Comparison of ENCODE assay signal across 15 cellular contexts in the genomic region with DNA sequence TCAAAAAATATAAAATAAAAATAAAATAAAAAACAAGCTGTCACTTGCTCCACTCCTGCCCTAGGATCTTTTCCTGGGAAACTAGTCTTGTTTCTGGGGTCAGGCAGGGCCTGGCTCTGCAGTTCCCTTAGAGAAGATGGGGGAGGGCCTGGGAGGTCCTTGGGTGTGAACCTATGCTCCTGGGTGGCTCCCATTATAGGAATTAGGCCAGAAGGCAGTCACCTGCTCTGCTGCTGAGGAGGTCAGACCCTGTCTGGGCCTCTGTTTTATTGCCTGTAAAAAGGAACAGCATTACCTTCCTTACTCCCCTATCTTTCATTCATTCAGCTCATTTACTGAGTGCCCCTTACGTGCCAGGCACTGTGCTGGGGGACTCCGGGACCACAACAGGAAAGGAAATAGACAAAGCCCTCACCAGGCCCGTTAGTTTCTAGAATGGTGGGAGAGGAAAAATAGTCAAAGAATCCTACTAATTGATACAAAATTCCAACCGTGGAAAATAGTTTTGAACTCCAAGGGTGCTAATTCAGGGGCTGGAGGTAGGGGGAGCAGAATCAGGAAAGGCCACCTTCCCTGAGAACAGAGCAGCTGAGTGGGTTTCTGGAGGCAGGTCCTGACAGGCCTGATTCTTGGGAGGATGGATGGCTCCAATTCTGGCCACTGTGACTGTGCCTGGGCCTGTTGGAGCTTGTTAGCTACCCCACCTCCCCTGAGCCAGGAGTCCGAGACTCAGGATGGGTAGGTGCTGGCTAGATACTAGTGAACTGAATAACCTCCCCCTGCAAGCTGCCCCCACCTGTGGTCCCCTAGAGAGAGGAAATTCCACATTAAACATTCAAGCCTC. TPM values are rescaled to one million over a fixed set of nuclear protein-coding genes. Genes with fewer than 3 reads are reported as not detected.
DNase-seq lines count a peak whose midpoint lies in the region; ATAC-seq and TF ChIP-seq lines count a peak whose summit lies in the region.
"Had no signal": no experiment of that assay in that cellular context is flagged by ENCODE, and none has a peak within 500 bp of the region (broad histone marks: within the 10 kb centered on the region; RNA-seq: fewer than 3 reads in every experiment).

No MANE protein-coding gene starts in this region.

- ATAC-seq in lower lobe of right lung: no peak
- no peak for ATAC-seq in activated CD4-positive, alpha-beta T cell treated with anti-CD3 and anti-CD28 coated beads for 36 hours
- no peak for ATAC-seq in HG03139 (IDR thresholded peaks at IDR 0.05; ENCODE audit: unreplicated experiment)
- ATAC-seq in GM21515 (IDR thresholded peaks at IDR 0.05; ENCODE audit: unreplicated experiment): no peak

- TF ChIP-seq CTCF in VCaP (conservative IDR thresholded peaks at IDR 0.05) (no peak), lower lobe of right lung (IDR thresholded peaks at IDR 0.05) (no peak)

- DNase-seq in DMS 273 treated with DMSO at 0.1 percent for 48 hours (lab: John Stamatoyannopoulos, UW) (peak; percentile 80), lower lobe of right lung (peak; percentile 23)
- no peak for DNase-seq in stimulated activated CD4-positive, alpha-beta T cell treated with anti-CD3 and anti-CD28 coated beads, Interleukin-1b, Interleukin-23, amount 100 ng/mL, for 48 hours
- DNase-seq in activated CD4-positive, alpha-beta T cell treated with anti-CD3 and anti-CD28 coated beads for 36 hours: no peak
- DNase-seq: amygdala, DND-41, HCEC 1CT, left cardiac atrium, SIG-M5 had no signal

- H3K27me3 Mint-ChIP-seq in activated CD4-positive, alpha-beta T cell treated with anti-CD3 and anti-CD28 coated beads for 36 hours: peaks cover 12% of the 10 kb centered on the region

- H3K27ac Mint-ChIP-seq in activated CD4-positive, alpha-beta T cell treated with anti-CD3 and anti-CD28 coated beads for 36 hours: no peak overlapping the region

- H3K27ac ChIP-seq in VCaP (peak overlapping the region; percentile 93; the same call in 1 of the 2 replicates), lower lobe of right lung (no peak overlapping the region)
- H3K27ac ChIP-seq: vagina had no signal

- H3K27me3 ChIP-seq in lower lobe of right lung (ENCODE audit: low read depth): peaks cover 3% of the 10 kb centered on the region
- H3K27me3 ChIP-seq: vagina had no signal

- H3K4me1 Mint-ChIP-seq in activated CD4-positive, alpha-beta T cell treated with anti-CD3 and anti-CD28 coated beads for 36 hours: peaks cover 8% of the 10 kb centered on the region

- CTCF ChIA-PET in activated CD4-positive, alpha-beta T cell treated with anti-CD3 and anti-CD28 coated beads for 36 hours (lab: Charles Lee): interaction anchor here (4.1 kb wide), 1 partner anchor 9 kb away, joined by 26 read pairs; no protein-coding TSS in a partner anchor

- no peak for TF ChIP-seq EP300 in Ishikawa (IDR thresholded peaks at IDR 0.05; ENCODE audit: borderline replicate concordance)

- intact Hi-C loops in lower lobe of right lung (cut with DNase I): no loop called here
- intact Hi-C loops in activated CD4-positive, alpha-beta T cell treated with anti-CD3 and anti-CD28 coated beads for 36 hours (cut with DNase I, micrococcal nuclease): loop anchor here in 1 of 2 experiments (5.0 kb wide), 1 partner anchor 50 kb away; the partner anchor contains the start of gene POLDIP2

- no peaks in the 10 kb centered on the region for H3K9me3 ChIP-seq in lower lobe of right lung
- H3K9me3 ChIP-seq: vagina had no signal

- H3K4me3 Mint-ChIP-seq in activated CD4-positive, alpha-beta T cell treated with anti-CD3 and anti-CD28 coated beads for 36 hours: no peak overlapping the region

- H3K9me3 Mint-ChIP-seq in activated CD4-positive, alpha-beta T cell treated with anti-CD3 and anti-CD28 coated beads for 36 hours (ENCODE audit: low read depth): no peaks in the 10 kb centered on the region

- POLR2A ChIA-PET in activated CD4-positive, alpha-beta T cell treated with anti-CD3 and anti-CD28 coated beads for 36 hours (lab: Charles Lee): no interaction called here

- no peak overlapping the region for H3K4me3 ChIP-seq in lower lobe of right lung

- H3K4me1 ChIP-seq in lower lobe of right lung: peaks cover 36% of the 10 kb centered on the region

- peaks cover 9% of the 10 kb centered on the region for H3K36me3 ChIP-seq in lower lobe of right lung
- H3K36me3 ChIP-seq: vagina had no signal

- no peaks in the 10 kb centered on the region for H3K36me3 Mint-ChIP-seq in activated CD4-positive, alpha-beta T cell treated with anti-CD3 and anti-CD28 coated beads for 36 hours (ENCODE audit: low read depth)

- no peak for TF ChIP-seq RAD21 in Ishikawa (IDR thresholded peaks at IDR 0.05; ENCODE audit: low read depth)

TF ChIP-seq in Ishikawa, 13 proteins besides CTCF, POLR2A, EP300 and RAD21:
- TF ChIP-seq MAX (IDR thresholded peaks at IDR 0.05) (no peak), TEAD4 (IDR thresholded peaks at IDR 0.05) (peak; percentile 48; the same call in 1 of the 2 replicates), TAF1 (IDR thresholded peaks at IDR 0.05; ENCODE audit: low read depth) (peak; percentile 20; the same call in 1 of the 2 replicates), EGR1 (IDR thresholded peaks at IDR 0.05) (no peak), FOXM1 (IDR thresholded peaks at IDR 0.05; ENCODE audit: borderline replicate concordance, low read depth) (no peak)

RNA-seq across cellular contexts. Expression of gene SLC46A1, which starts 1.3 kb away (rescaled TPM):
- 23.3 TPM for total RNA-seq in lower lobe of right lung
- 1 to 10 TPM; 3.0 to 4.0 TPM for total RNA-seq in activated CD4-positive, alpha-beta T cell treated with anti-CD3 and anti-CD28 coated beads for 36 hours

RNA-seq across cellular contexts. Expression of gene SARM1, which starts 35.9 kb away (rescaled TPM):
- 14.1 TPM for total RNA-seq in lower lobe of right lung
- 10 to 100 TPM; 18.1 to 21.9 TPM for total RNA-seq in activated CD4-positive, alpha-beta T cell treated with anti-CD3 and anti-CD28 coated beads for 36 hours

RNA-seq across cellular contexts. Expression of gene VTN, which starts 37.2 kb away (rescaled TPM):
- 1.3 TPM for total RNA-seq in lower lobe of right lung
- under 1 TPM in 1 of 2 experiments, not detected in 1; 0.21 TPM for total RNA-seq in activated CD4-positive, alpha-beta T cell treated with anti-CD3 and anti-CD28 coated beads for 36 hours

RNA-seq across cellular contexts. Expression of gene SEBOX, which starts 42.4 kb away (rescaled TPM):
- not detected for total RNA-seq in lower lobe of right lung
- not detected for total RNA-seq in activated CD4-positive, alpha-beta T cell treated with anti-CD3 and anti-CD28 coated beads for 36 hours
- total RNA-seq: left cardiac atrium, posterior vena cava, vagina had no signal

RNA-seq across cellular contexts. Expression of gene POLDIP2, which starts 50.0 kb away (rescaled TPM):
- total RNA-seq in lower lobe of right lung: 54.7 TPM
- 10 to 100 TPM; 84.9 to 98.4 TPM for total RNA-seq in activated CD4-positive, alpha-beta T cell treated with anti-CD3 and anti-CD28 coated beads for 36 hours

Comparison
In these comparisons a context has a peak if more than half of its experiments do, and no peak if none do; other contexts are left out.
1. DNase-seq: peak in DMS 273 treated with DMSO at 0.1 percent for 48 hours (single experiment) and lower lobe of right lung (single experiment); none in stimulated activated CD4-positive, alpha-beta T cell treated with anti-CD3 and anti-CD28 coated beads, Interleukin-1b, Interleukin-23, amount 100 ng/mL, for 48 hours (single experiment) and activated CD4-positive, alpha-beta T cell treated with anti-CD3 and anti-CD28 coated beads for 36 hours (single experiment).